Comparison of ENCODE assay signal across 8 cellular contexts in genomic region chr6:3750324-3751018, GRCh38. TPM values are rescaled to one million over a fixed set of nuclear protein-coding genes. Genes with fewer than 3 reads are reported as not detected.
DNase-seq lines count a peak whose midpoint lies in the region; ATAC-seq and TF ChIP-seq lines count a peak whose summit lies in the region.

No MANE protein-coding gene starts in this region.

- peaks cover 40% of the 10 kb centered on the region for H3K27me3 Mint-ChIP-seq in stimulated activated naive CD8-positive, alpha-beta T cell treated with anti-CD3 and anti-CD28 coated beads, Interleukin-15, Interleukin-2, amounts not matched to agents 100 ng/mL and 50 ng/mL, for 24 hours

- WGBS in liver = 1% methylated on average over 68 of the region's 68 CpGs

- H3K4me3 ChIP-seq in liver (ENCODE audit: low read depth in 1 of 3, low read length in 3 of 3) = peak overlapping the region; percentile 56 to 88 (median 87)

- H3K36me3 ChIP-seq in liver (ENCODE audit: control insufficient read depth in 4 of 4, insufficient read depth in 3 of 4, low read depth in 1 of 4, low read length in 3 of 4) = peaks cover 0 to 5% (median 0%) of the 10 kb centered on the region in 4 donors

- DNase-seq in AG08395 (ENCODE audit: low spot score) (peak; percentile 80), RWPE1 (ENCODE audit: low spot score) (peak; percentile 69), ecto neural progenitor cell (ENCODE audit: low spot score) (peak; percentile 65), NOMO-1 (lab: John Stamatoyannopoulos, UW; ENCODE audit: unreplicated experiment in 2 of 2) (no peak), SIG-M5 (lab: John Stamatoyannopoulos, UW) (no peak)

- peak in 1 of 2 donors; percentile 24 for TF ChIP-seq RAD21 in liver (IDR thresholded peaks at IDR 0.05)

- H3K27ac ChIP-seq in RWPE1 = peak overlapping the region; percentile 99
- H3K27ac ChIP-seq in liver (ENCODE audit: low read depth in 1 of 2, low read length in 2 of 2) = peak overlapping the region; percentile 96 to 99

- peak overlapping the region; percentile 39 for H3K4me3 Mint-ChIP-seq in stimulated activated naive CD8-positive, alpha-beta T cell treated with anti-CD3 and anti-CD28 coated beads, Interleukin-15, Interleukin-2, amounts not matched to agents 100 ng/mL and 50 ng/mL, for 24 hours

- peaks cover 11% of the 10 kb centered on the region for H3K4me1 Mint-ChIP-seq in stimulated activated naive CD8-positive, alpha-beta T cell treated with anti-CD3 and anti-CD28 coated beads, Interleukin-15, Interleukin-2, amounts not matched to agents 100 ng/mL and 50 ng/mL, for 24 hours (ENCODE audit: low read depth)

- TF ChIP-seq CTCF in RWPE1 (conservative IDR thresholded peaks at IDR 0.05; ENCODE audit: low read depth) (no peak), liver (IDR thresholded peaks at IDR 0.05; ENCODE audit: low read depth, low read length, missing input control) (no peak)

- H3K27ac Mint-ChIP-seq in stimulated activated naive CD8-positive, alpha-beta T cell treated with anti-CD3 and anti-CD28 coated beads, Interleukin-15, Interleukin-2, amounts not matched to agents 100 ng/mL and 50 ng/mL, for 24 hours = no peak overlapping the region

- peak overlapping the region; percentile 72 to 88 for H3K9ac ChIP-seq in liver (ENCODE audit: low read depth in 1 of 2, low read length in 2 of 2)

- no peaks in the 10 kb centered on the region for H3K27me3 ChIP-seq in liver (ENCODE audit: control insufficient read depth in 4 of 4, insufficient read depth in 4 of 4, low read length in 3 of 4)

- ATAC-seq in GM19438 (IDR thresholded peaks at IDR 0.05; ENCODE audit: low read depth, unreplicated experiment) = peak; percentile 20

- no peaks in the 10 kb centered on the region for H3K36me3 Mint-ChIP-seq in stimulated activated naive CD8-positive, alpha-beta T cell treated with anti-CD3 and anti-CD28 coated beads, Interleukin-15, Interleukin-2, amounts not matched to agents 100 ng/mL and 50 ng/mL, for 24 hours (ENCODE audit: low read depth)

- H3K4me1 ChIP-seq in liver (ENCODE audit: control insufficient read depth in 4 of 4, insufficient read depth in 4 of 4, low read length in 3 of 4) = peaks cover 13 to 44% (median 33%) of the 10 kb centered on the region in 4 donors

- no peaks in the 10 kb centered on the region for H3K9me3 ChIP-seq in liver (ENCODE audit: control insufficient read depth in 4 of 4, low read length in 3 of 4)

- POLR2A ChIA-PET in RWPE1 (lab: Yijun Ruan, JAX; ENCODE audit: low non-redundant PET) = interaction anchor here (1.2 to 1.7 kb wide), 2 partner anchors 53 to 75 kb away, joined by 5 to 8 read pairs; no protein-coding TSS in a partner anchor

- H3K9me3 Mint-ChIP-seq in stimulated activated naive CD8-positive, alpha-beta T cell treated with anti-CD3 and anti-CD28 coated beads, Interleukin-15, Interleukin-2, amounts not matched to agents 100 ng/mL and 50 ng/mL, for 24 hours = no peaks in the 10 kb centered on the region

- CTCF ChIA-PET in RWPE1 (lab: Yijun Ruan, JAX) = interaction anchor here (0.6 to 2.9 kb wide), 5 partner anchors 58 to 345 kb away, joined by 4 to 18 read pairs (median 4); partner anchors contain the start of gene FAM50B

TF ChIP-seq in liver, 16 proteins besides CTCF, POLR2A, EP300 and RAD21:
- TF ChIP-seq SP1 (IDR thresholded peaks at IDR 0.05) (peak; percentile 33), YY1 (IDR thresholded peaks at IDR 0.05) (peak; percentile 21), GABPA (IDR thresholded peaks at IDR 0.05 in 1 of 2, conservative IDR thresholded peaks at IDR 0.05 in 1 of 2) (no peak)

RNA-seq across cellular contexts. Expression of gene PXDC1, which starts 1.0 kb away (rescaled TPM):
- total RNA-seq in liver = 10 to 100 TPM; 24.1 to 86.4 TPM
- polyA plus RNA-seq in liver = 100 to 1,000 TPM in 1 of 2 donors, 10 to 100 TPM in 1; 68.8 to 106 TPM

Comparison
In these comparisons a context has a peak if more than half of its experiments do, and no peak if none do; other contexts are left out.
1. DNase-seq: peak in AG08395 (single experiment), RWPE1 (single experiment) and ecto neural progenitor cell (single experiment); none in NOMO-1 (0 of 2) and SIG-M5 (single experiment).